Comparison of ENCODE assay signal across 17 cellular contexts in the genomic region with DNA sequence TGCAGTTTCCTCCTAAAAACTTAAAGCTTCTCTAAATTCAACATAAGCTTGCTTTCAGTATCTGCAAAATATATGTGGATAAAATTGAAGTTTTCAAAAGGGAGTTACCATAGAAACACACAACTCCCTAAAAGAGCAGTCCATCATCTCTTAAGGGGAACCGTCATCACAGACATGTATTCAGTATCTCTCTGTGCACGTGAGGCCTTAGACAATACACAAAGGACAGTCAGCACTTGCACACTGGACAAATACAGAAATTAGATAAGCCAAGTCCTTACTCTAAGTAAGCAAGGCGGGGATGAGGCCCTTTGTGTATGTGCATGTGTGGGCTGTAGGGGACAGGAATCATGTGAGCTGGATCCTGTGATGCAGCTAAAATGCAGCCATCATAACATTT.
A peak's percentile ranks its signal among the peaks of the same experiment; 100 is the strongest.
DNase-seq lines count a peak whose midpoint lies in the region; ATAC-seq and TF ChIP-seq lines count a peak whose summit lies in the region.
"Had no signal": no experiment of that assay in that cellular context is flagged by ENCODE, and none has a peak within 500 bp of the region (broad histone marks: within the 10 kb centered on the region; RNA-seq: fewer than 3 reads in every experiment).

No MANE protein-coding gene starts in this region.

- peak overlapping the region in 58 of 59 donors; percentile 9 to 90 (median 77) for H3K27ac ChIP-seq in dorsolateral prefrontal cortex
- H3K27ac ChIP-seq: A549, breast epithelium, gastrocnemius medialis, testis had no signal

- intact Hi-C loops in dorsolateral prefrontal cortex (cut with DNase I), result no loop called here

- H3K27me3 ChIP-seq in dorsolateral prefrontal cortex, result no peaks in the 10 kb centered on the region
- H3K27me3 ChIP-seq: breast epithelium, gastrocnemius medialis, testis had no signal

- ATAC-seq in HG02571 (IDR thresholded peaks at IDR 0.05; ENCODE audit: unreplicated experiment), result no peak
- no peak for ATAC-seq in GM19351 (IDR thresholded peaks at IDR 0.05; ENCODE audit: unreplicated experiment)
- ATAC-seq: A549; activated T-cell treated with anti-CD3 and anti-CD28 coated beads, Interleukin-2, amount 50 U/mL, for 72 hours had no signal

- H3K4me3 ChIP-seq in dorsolateral prefrontal cortex, result peak overlapping the region in 13 of 59 donors; percentile 2 to 30 (median 5)
- H3K4me3 ChIP-seq: A549, breast epithelium, gastrocnemius medialis, testis had no signal

- DNase-seq in NCI-H345 (lab: John Stamatoyannopoulos, UW), result peak; percentile 68
- DNase-seq in NCI-H345 treated with DMSO at 0.1 percent for 48 hours (lab: John Stamatoyannopoulos, UW; ENCODE audit: unreplicated experiment), result no peak
- DNase-seq in NCI-H2227 treated with DMSO at 0.1 percent for 48 hours (lab: John Stamatoyannopoulos, UW), result peak; percentile 38
- peak in 3 of 10 donors; percentile 8 to 38 (median 36) for DNase-seq in dorsolateral prefrontal cortex
- peak; percentile 83 for DNase-seq in pons (ENCODE audit: low spot score)
- no peak for DNase-seq in iPS-NIHi7 (ENCODE audit: extremely low spot score)
- DNase-seq: activated CD4-positive, CD25-positive, alpha-beta regulatory T cell treated with anti-CD3 and anti-CD28 coated beads, Interleukin-2, amount 50 U/mL, for 72 hours; activated T-cell treated with anti-CD3 and anti-CD28 coated beads, Interleukin-2, amount 50 U/mL, for 72 hours; endodermal cell; gastrocnemius medialis; Kasumi-1; kidney; testis had no signal

- TF ChIP-seq CTCF in dorsolateral prefrontal cortex (IDR thresholded peaks at IDR 0.05 in 54 of 56, conservative IDR thresholded peaks at IDR 0.05 in 2 of 56; ENCODE audit: low read depth in 1 of 56, partially characterized antibody in 56 of 56), result no peak

Comparison
In these comparisons a context has a peak if more than half of its experiments do, and no peak if none do; other contexts are left out.
1. DNase-seq: peak in NCI-H345 (single experiment), NCI-H2227 treated with DMSO at 0.1 percent for 48 hours (single experiment) and pons (single experiment); none in NCI-H345 treated with DMSO at 0.1 percent for 48 hours (single experiment) and iPS-NIHi7 (single experiment).